ENCODE assay signal across 25 cellular contexts in the genomic region with DNA sequence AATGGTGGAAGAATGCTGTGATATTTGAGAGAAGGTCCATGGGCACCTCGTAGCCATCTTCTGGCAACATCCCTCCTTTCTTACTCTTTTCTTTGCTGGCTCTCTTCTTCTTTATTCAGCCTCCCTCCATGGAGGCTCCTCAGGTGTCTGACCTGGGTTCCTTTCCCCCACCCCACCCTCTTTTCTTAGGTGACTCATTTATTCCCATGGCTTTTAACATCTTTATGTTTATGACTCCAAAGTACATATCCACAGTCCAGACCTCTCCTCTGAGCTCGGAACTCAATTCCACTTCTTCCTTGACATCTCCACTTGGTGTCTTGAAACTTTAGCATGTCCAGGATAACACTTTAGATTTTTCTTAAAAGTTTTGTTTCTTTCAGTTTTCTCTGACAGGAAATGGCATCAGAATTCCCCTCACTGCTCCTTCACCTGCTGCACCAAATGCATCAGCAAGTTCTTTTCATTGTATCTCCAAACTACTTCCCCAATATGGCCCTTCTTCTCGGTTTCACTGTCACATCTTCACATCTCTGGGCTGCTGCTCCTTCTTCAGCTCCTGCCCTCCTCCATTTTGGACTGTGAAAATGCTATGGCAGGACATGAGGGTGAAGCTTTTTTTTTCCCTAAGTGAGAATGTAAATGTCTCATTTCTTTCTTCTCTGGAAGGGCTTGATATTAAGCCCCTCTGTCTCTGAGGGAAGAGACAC.
DNase-seq lines count a peak whose midpoint lies in the region; ATAC-seq, FAIRE-seq and TF ChIP-seq lines count a peak whose summit lies in the region.
"Had no signal": no experiment of that assay in that cellular context is flagged by ENCODE, and none has a peak within 500 bp of the region (broad histone marks: within the 10 kb centered on the region; RNA-seq: fewer than 3 reads in every experiment).

No MANE protein-coding gene starts in this region.

- H3K4me2 ChIP-seq in neural progenitor cell, result no peak overlapping the region
- H3K4me2 ChIP-seq: smooth muscle cell had no signal

- no peak overlapping the region for H3K9ac ChIP-seq in neural progenitor cell

- no peak overlapping the region for H3K4me3 ChIP-seq in neural progenitor cell
- H3K4me3 ChIP-seq: SJCRH30, smooth muscle cell had no signal

- no peaks in the 10 kb centered on the region for H3K79me2 ChIP-seq in neural progenitor cell (ENCODE audit: low read depth)

- peak overlapping the region; percentile 19 for H3K27ac Mint-ChIP-seq in neural progenitor cell
- H3K27ac Mint-ChIP-seq: natural killer cell treated with Interleukin-12 subunit alpha and Interleukin-12 subunit beta and Interleukin-15 and Interleukin-18, amount 100 ng/mL, for 72 hours; type B pancreatic cell had no signal

- H4K20me1 ChIP-seq in neural progenitor cell (ENCODE audit: low read depth), result no peaks in the 10 kb centered on the region

- peaks cover 2% of the 10 kb centered on the region for H3K4me1 Mint-ChIP-seq in neural progenitor cell
- peaks cover 14% of the 10 kb centered on the region for H3K4me1 Mint-ChIP-seq in activated T-cell treated with anti-CD3 and anti-CD28 coated beads, Interleukin-2, amount 50 U/mL, for 4 hours (ENCODE audit: low read depth)

- H3K27ac ChIP-seq in neural progenitor cell, result no peak overlapping the region
- H3K27ac ChIP-seq: SJCRH30 had no signal

- no peaks in the 10 kb centered on the region for H3K27me3 ChIP-seq in neural progenitor cell
- H3K27me3 ChIP-seq: BE2C, SJCRH30 had no signal

- H3K27me3 Mint-ChIP-seq in neural progenitor cell (ENCODE audit: insufficient read depth, low read depth), result no peaks in the 10 kb centered on the region
- H3K27me3 Mint-ChIP-seq in activated T-cell treated with anti-CD3 and anti-CD28 coated beads, Interleukin-2, amount 50 U/mL, for 4 hours (ENCODE audit: low read depth), result peaks cover 2% of the 10 kb centered on the region

- ATAC-seq in GM18519 (IDR thresholded peaks at IDR 0.05; ENCODE audit: low FRiP score, unreplicated experiment) (peak; percentile 31), HG02610 (IDR thresholded peaks at IDR 0.05; ENCODE audit: unreplicated experiment) (peak; percentile 41)
- ATAC-seq in activated T-cell treated with anti-CD3 and anti-CD28 coated beads, Interleukin-2, amount 50 U/mL, for 4 hours, result no peak
- ATAC-seq: effector memory CD8-positive, alpha-beta T cell; natural killer cell treated with Interleukin-12 subunit alpha and Interleukin-12 subunit beta and Interleukin-15 and Interleukin-18, amount 100 ng/mL, for 72 hours had no signal

- H3K36me3 ChIP-seq in neural progenitor cell, result no peaks in the 10 kb centered on the region
- H3K36me3 ChIP-seq: BE2C, SJCRH30 had no signal

- no peaks in the 10 kb centered on the region for H3K36me3 Mint-ChIP-seq in neural progenitor cell
- H3K36me3 Mint-ChIP-seq in activated T-cell treated with anti-CD3 and anti-CD28 coated beads, Interleukin-2, amount 50 U/mL, for 4 hours (ENCODE audit: insufficient read depth), result no peaks in the 10 kb centered on the region
- H3K36me3 Mint-ChIP-seq: natural killer cell treated with Interleukin-12 subunit alpha and Interleukin-12 subunit beta and Interleukin-15 and Interleukin-18, amount 100 ng/mL, for 72 hours; type B pancreatic cell had no signal

- H3K9me3 Mint-ChIP-seq in neural progenitor cell, result no peaks in the 10 kb centered on the region
- H3K9me3 Mint-ChIP-seq in activated T-cell treated with anti-CD3 and anti-CD28 coated beads, Interleukin-2, amount 50 U/mL, for 4 hours, result no peaks in the 10 kb centered on the region
- H3K9me3 Mint-ChIP-seq: effector memory CD8-positive, alpha-beta T cell; natural killer cell treated with Interleukin-12 subunit alpha and Interleukin-12 subunit beta and Interleukin-15 and Interleukin-18, amount 100 ng/mL, for 72 hours; type B pancreatic cell had no signal

- H3F3A ChIP-seq in neural progenitor cell (ENCODE audit: low read depth), result no peaks in the 10 kb centered on the region

- DNase-seq in LoVo (ENCODE audit: low spot score), result peak; percentile 52
- DNase-seq in neural progenitor cell (ENCODE audit: low spot score), result no peak
- DNase-seq in EL, result no peak
- DNase-seq in activated T-cell treated with anti-CD3 and anti-CD28 coated beads, Interleukin-2, amount 50 U/mL, for 4 hours, result no peak
- DNase-seq in HUDEP-2 (lab: John Stamatoyannopoulos, UW; ENCODE audit: unreplicated experiment in 76 of 76), result no peak
- no peak for DNase-seq in RCC 7860 (ENCODE audit: low spot score)
- DNase-seq: activated CD8-positive, alpha-beta memory T cell treated with anti-CD3 and anti-CD28 coated beads for 24 hours; amniotic stem cell; BE2C; Calu3; cerebellar nuclear complex; effector memory CD8-positive, alpha-beta T cell; IMR-90; mammary epithelial cell; NCI-H524 treated with DMSO at 0.1 percent for 48 hours; OCI-M1; SJCRH30; stimulated activated naive CD4-positive, alpha-beta T cell; T-helper 2 cell had no signal

- no peaks in the 10 kb centered on the region for H3K9me3 ChIP-seq in neural progenitor cell (ENCODE audit: low read depth)
- H3K9me3 ChIP-seq: BE2C, SJCRH30 had no signal

- FAIRE-seq in RCC 7860 (lab: Jason Lieb, UNC), result no peak
- FAIRE-seq: islet of Langerhans had no signal

- H2AFZ ChIP-seq in neural progenitor cell (replicated peaks), result no peak overlapping the region

- H3K4me3 Mint-ChIP-seq in neural progenitor cell, result no peak overlapping the region
- no peak overlapping the region for H3K4me3 Mint-ChIP-seq in activated T-cell treated with anti-CD3 and anti-CD28 coated beads, Interleukin-2, amount 50 U/mL, for 4 hours
- H3K4me3 Mint-ChIP-seq: natural killer cell treated with Interleukin-12 subunit alpha and Interleukin-12 subunit beta and Interleukin-15 and Interleukin-18, amount 100 ng/mL, for 72 hours; type B pancreatic cell had no signal

- no peak for TF ChIP-seq CTCF in neural progenitor cell (IDR thresholded peaks at IDR 0.05)

- H3K4me1 ChIP-seq in neural progenitor cell, result no peaks in the 10 kb centered on the region
- H3K4me1 ChIP-seq: BE2C, SJCRH30 had no signal

Comparison
In these comparisons a context has a peak if more than half of its experiments do, and no peak if none do; other contexts are left out.
1. ATAC-seq: peak in GM18519 (single experiment) and HG02610 (single experiment); none in activated T-cell treated with anti-CD3 and anti-CD28 coated beads, Interleukin-2, amount 50 U/mL, for 4 hours (0 of 2).